ENCODE assay signal across 17 cellular contexts in the genomic region with DNA sequence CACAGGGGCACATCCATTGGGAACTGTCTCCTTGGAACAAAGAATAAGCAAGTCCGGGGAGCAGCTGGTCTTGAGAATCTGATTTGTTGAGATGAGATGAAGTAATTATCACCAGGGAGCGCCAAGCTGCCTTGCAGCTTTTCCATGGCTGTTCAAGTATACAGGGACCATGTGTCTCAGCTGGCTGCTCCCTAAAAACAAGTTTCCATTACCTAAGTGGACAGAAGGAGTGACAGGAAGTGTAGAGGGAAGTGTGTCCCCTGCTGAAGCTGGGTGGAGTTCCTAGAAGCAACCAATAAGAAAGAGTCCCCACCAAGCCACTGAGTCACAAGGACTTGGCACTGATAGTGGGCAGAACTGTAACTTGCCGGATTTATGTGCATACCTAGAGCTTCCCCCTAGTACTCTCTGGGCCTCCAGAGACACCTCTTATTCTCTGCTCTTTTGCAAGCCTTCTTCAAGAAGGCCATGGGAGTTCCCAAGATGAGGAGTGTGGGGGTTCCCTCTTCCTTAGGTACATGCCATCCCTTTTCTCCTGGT. TPM values are rescaled to one million over a fixed set of nuclear protein-coding genes. Genes with fewer than 3 reads are reported as not detected.
A peak's percentile ranks its signal among the peaks of the same experiment; 100 is the strongest.
DNase-seq lines count a peak whose midpoint lies in the region; ATAC-seq and TF ChIP-seq lines count a peak whose summit lies in the region.
"Had no signal": no experiment of that assay in that cellular context is flagged by ENCODE, and none has a peak within 500 bp of the region (broad histone marks: within the 10 kb centered on the region; RNA-seq: fewer than 3 reads in every experiment).

No MANE protein-coding gene starts in this region.

- H3K4me2 ChIP-seq in GM23338 (no peak overlapping the region), neural cell (ENCODE audit: low read length) (no peak overlapping the region), PC-3 (ENCODE audit: low read length) (no peak overlapping the region)

- H3K4me1 Mint-ChIP-seq in activated CD4-positive, alpha-beta memory T cell treated with anti-CD3 and anti-CD28 coated beads for 36 hours (ENCODE audit: low read depth), result peaks cover 22% of the 10 kb centered on the region
- peaks cover 25% of the 10 kb centered on the region for H3K4me1 Mint-ChIP-seq in activated CD4-positive, alpha-beta memory T cell treated with anti-CD3 and anti-CD28 coated beads, Interleukin-2, amount 10 ng/mL, durations not matched to agents 7 days and 5 days
- H3K4me1 Mint-ChIP-seq in GM23338, result peaks cover 25% of the 10 kb centered on the region

- H3K9ac ChIP-seq in neural cell (ENCODE audit: low read length), result no peak overlapping the region
- H3K9ac ChIP-seq in PC-3 (ENCODE audit: low read length), result no peak overlapping the region

- H3F3A ChIP-seq in GM23338 (replicated peaks; ENCODE audit: low read depth) (no peaks in the 10 kb centered on the region), neural cell (ENCODE audit: insufficient read depth, low read length, poor library complexity, severe bottlenecking) (no peaks in the 10 kb centered on the region), PC-3 (ENCODE audit: low read length, unreplicated experiment) (no peaks in the 10 kb centered on the region)

- TF ChIP-seq CTCF in GM23338 (conservative IDR thresholded peaks at IDR 0.05; ENCODE audit: low read depth in 2 of 2), result no peak
- TF ChIP-seq CTCF in body of pancreas (IDR thresholded peaks at IDR 0.05), result no peak
- no peak for TF ChIP-seq CTCF in neural cell (IDR thresholded peaks at IDR 0.05; ENCODE audit: poor library complexity, severe bottlenecking)
- TF ChIP-seq CTCF in PC-3 (conservative IDR thresholded peaks at IDR 0.05; ENCODE audit: low read depth, low read length), result no peak

- no peak overlapping the region for H3K4me3 Mint-ChIP-seq in activated CD4-positive, alpha-beta memory T cell treated with anti-CD3 and anti-CD28 coated beads for 36 hours
- no peak overlapping the region for H3K4me3 Mint-ChIP-seq in activated CD4-positive, alpha-beta memory T cell treated with anti-CD3 and anti-CD28 coated beads, Interleukin-2, amount 10 ng/mL, durations not matched to agents 7 days and 5 days
- H3K4me3 Mint-ChIP-seq in GM23338, result no peak overlapping the region
- H3K4me3 Mint-ChIP-seq: stimulated activated memory B cell treated with anti-CD40 and anti-IgM and Interleukin-4, amounts not matched to agents 10 μg/mL and 1 μg/mL and 100 μg/mL, for 72 hours had no signal

- H4K20me1 ChIP-seq in GM23338 (replicated peaks; ENCODE audit: insufficient read depth), result no peaks in the 10 kb centered on the region
- H4K20me1 ChIP-seq in neural cell (ENCODE audit: insufficient read depth), result no peaks in the 10 kb centered on the region
- no peaks in the 10 kb centered on the region for H4K20me1 ChIP-seq in PC-3 (ENCODE audit: low read length)

- H3K36me3 ChIP-seq in GM23338 (ENCODE audit: insufficient read depth) (peaks cover 2% of the 10 kb centered on the region; the same call in 1 of the 2 replicates), body of pancreas (replicated peaks in 1 of 2; ENCODE audit: insufficient read depth in 1 of 2, low read depth in 2 of 2) (peaks cover 0 to 2% of the 10 kb centered on the region in 2 donors), neural cell (ENCODE audit: insufficient read depth, low read length) (no peaks in the 10 kb centered on the region), PC-3 (ENCODE audit: low read depth, low read length) (no peaks in the 10 kb centered on the region)

- H3K9me3 ChIP-seq in body of pancreas (no peaks in the 10 kb centered on the region), neural cell (ENCODE audit: low read length) (no peaks in the 10 kb centered on the region), PC-3 (ENCODE audit: low read length) (no peaks in the 10 kb centered on the region)

- no TSS peak for BruUV-seq in PC-3 (replicated peaks; lab: Mats Ljungman, UMichigan)

- intact Hi-C loops in activated CD4-positive, alpha-beta memory T cell treated with anti-CD3 and anti-CD28 coated beads for 36 hours (cut with micrococcal nuclease), result no loop called here
- intact Hi-C loops in body of pancreas (cut with DNase I), result no loop called here
- intact Hi-C loops in PC-3 (cut with micrococcal nuclease), result no loop called here

- H3K27me3 Mint-ChIP-seq in activated CD4-positive, alpha-beta memory T cell treated with anti-CD3 and anti-CD28 coated beads for 36 hours, result no peaks in the 10 kb centered on the region
- no peaks in the 10 kb centered on the region for H3K27me3 Mint-ChIP-seq in activated CD4-positive, alpha-beta memory T cell treated with anti-CD3 and anti-CD28 coated beads, Interleukin-2, amount 10 ng/mL, durations not matched to agents 7 days and 5 days
- H3K27me3 Mint-ChIP-seq in GM23338 (ENCODE audit: insufficient read depth, low read depth, poor library complexity), result peaks cover 3% of the 10 kb centered on the region
- H3K27me3 Mint-ChIP-seq: stimulated activated memory B cell treated with anti-CD40 and anti-IgM and Interleukin-4, amounts not matched to agents 10 μg/mL and 1 μg/mL and 100 μg/mL, for 72 hours had no signal

- POLR2A ChIA-PET in activated CD4-positive, alpha-beta memory T cell treated with anti-CD3 and anti-CD28 coated beads for 36 hours (lab: Charles Lee), result no interaction called here
- POLR2A ChIA-PET in activated CD4-positive, alpha-beta memory T cell treated with anti-CD3 and anti-CD28 coated beads, Interleukin-2, amount 10 ng/mL, durations not matched to agents 7 days and 5 days (lab: Charles Lee), result interaction anchor here (1.5 kb wide), 1 partner anchor 29 kb away, joined by 4 read pairs; no protein-coding TSS in a partner anchor
- POLR2A ChIA-PET in PC-3 (lab: Charles Lee; ENCODE audit: unreplicated experiment), result interaction anchor here (0.5 kb wide), 1 partner anchor 42 kb away, joined by 4 read pairs; the partner anchor contains the start of gene FNTB

- H3K27me3 ChIP-seq in GM23338 (ENCODE audit: insufficient read depth), result no peaks in the 10 kb centered on the region
- no peaks in the 10 kb centered on the region for H3K27me3 ChIP-seq in body of pancreas
- no peaks in the 10 kb centered on the region for H3K27me3 ChIP-seq in neural cell (ENCODE audit: insufficient read depth, low read depth, low read length)
- no peaks in the 10 kb centered on the region for H3K27me3 ChIP-seq in PC-3 (ENCODE audit: low read length)
- H3K27me3 ChIP-seq: dorsolateral prefrontal cortex had no signal

- no peak overlapping the region for H2AFZ ChIP-seq in GM23338
- H2AFZ ChIP-seq in neural cell (ENCODE audit: low read depth, low read length), result no peak overlapping the region
- no peak overlapping the region for H2AFZ ChIP-seq in PC-3 (ENCODE audit: low read length)

- TF ChIP-seq RAD21 in neural cell (conservative IDR thresholded peaks at IDR 0.05), result no peak

- 79 to 100% methylated on average over 3 of the region's 3 CpGs for WGBS in body of pancreas, 2 donors

- peaks cover 18% of the 10 kb centered on the region for H3K36me3 Mint-ChIP-seq in activated CD4-positive, alpha-beta memory T cell treated with anti-CD3 and anti-CD28 coated beads for 36 hours
- H3K36me3 Mint-ChIP-seq in activated CD4-positive, alpha-beta memory T cell treated with anti-CD3 and anti-CD28 coated beads, Interleukin-2, amount 10 ng/mL, durations not matched to agents 7 days and 5 days (ENCODE audit: low read depth), result peaks cover 38% of the 10 kb centered on the region
- peaks cover 13% of the 10 kb centered on the region for H3K36me3 Mint-ChIP-seq in GM23338 (ENCODE audit: low read depth)

- TF ChIP-seq POLR2A in body of pancreas (IDR thresholded peaks at IDR 0.05), result no peak

- H3K79me2 ChIP-seq in GM23338 (replicated peaks; ENCODE audit: insufficient read depth), result no peaks in the 10 kb centered on the region
- no peaks in the 10 kb centered on the region for H3K79me2 ChIP-seq in neural cell (replicated peaks; ENCODE audit: insufficient read depth, low read length)
- H3K79me2 ChIP-seq in PC-3 (ENCODE audit: low read length), result no peaks in the 10 kb centered on the region

- CTCF ChIA-PET in activated CD4-positive, alpha-beta memory T cell treated with anti-CD3 and anti-CD28 coated beads for 36 hours (lab: Charles Lee), result interaction anchor here (1.0 to 1.1 kb wide), 2 partner anchors 52 to 91 kb away, joined by 3 read pairs; no protein-coding TSS in a partner anchor
- CTCF ChIA-PET in activated CD4-positive, alpha-beta memory T cell treated with anti-CD3 and anti-CD28 coated beads, Interleukin-2, amount 10 ng/mL, durations not matched to agents 7 days and 5 days (lab: Charles Lee), result no interaction called here
- CTCF ChIA-PET in PC-3 (lab: Charles Lee), result no interaction called here

- no peak for ATAC-seq in GM23338
- ATAC-seq in body of pancreas, result no peak
- no peak for ATAC-seq in GM19463 (IDR thresholded peaks at IDR 0.05; ENCODE audit: unreplicated experiment)
- ATAC-seq in HG03135 (IDR thresholded peaks at IDR 0.05; ENCODE audit: unreplicated experiment), result no peak
- no peak for ATAC-seq in PC-3
- ATAC-seq: left colon; stimulated activated memory B cell treated with anti-CD40 and anti-IgM and Interleukin-4, amounts not matched to agents 10 μg/mL and 1 μg/mL and 100 μg/mL, for 72 hours had no signal

- no peaks in the 10 kb centered on the region for H3K9me3 Mint-ChIP-seq in activated CD4-positive, alpha-beta memory T cell treated with anti-CD3 and anti-CD28 coated beads for 36 hours
- H3K9me3 Mint-ChIP-seq in activated CD4-positive, alpha-beta memory T cell treated with anti-CD3 and anti-CD28 coated beads, Interleukin-2, amount 10 ng/mL, durations not matched to agents 7 days and 5 days, result no peaks in the 10 kb centered on the region
- H3K9me3 Mint-ChIP-seq in GM23338, result no peaks in the 10 kb centered on the region
- H3K9me3 Mint-ChIP-seq: stimulated activated memory B cell treated with anti-CD40 and anti-IgM and Interleukin-4, amounts not matched to agents 10 μg/mL and 1 μg/mL and 100 μg/mL, for 72 hours had no signal

- H3K4me3 ChIP-seq in GM23338 (no peak overlapping the region), body of pancreas (no peak overlapping the region), neural cell (ENCODE audit: low read length) (no peak overlapping the region), PC-3 (ENCODE audit: low read length) (no peak overlapping the region)
- H3K4me3 ChIP-seq: dorsolateral prefrontal cortex had no signal

- H3K27ac ChIP-seq in GM23338 (ENCODE audit: low read depth) (no peak overlapping the region), body of pancreas (peak overlapping the region in 3 of 4 donors; percentile 68 to 75 (median 74)), neural cell (ENCODE audit: low read length) (no peak overlapping the region), PC-3 (ENCODE audit: low read length) (no peak overlapping the region)

- H3K4me1 ChIP-seq in GM23338 (ENCODE audit: insufficient read depth) (peaks cover 21% of the 10 kb centered on the region), body of pancreas (peaks cover 48% of the 10 kb centered on the region), PC-3 (ENCODE audit: insufficient read depth, low read length) (peaks cover 5% of the 10 kb centered on the region; the same call in 1 of the 2 replicates)

- H3K9me2 ChIP-seq in GM23338 (ENCODE audit: insufficient read depth), result no peaks in the 10 kb centered on the region
- H3K9me2 ChIP-seq in neural cell (ENCODE audit: insufficient read depth, low read length), result no peaks in the 10 kb centered on the region
- H3K9me2 ChIP-seq in PC-3 (replicated peaks; ENCODE audit: low read length), result no peaks in the 10 kb centered on the region

- peak overlapping the region; percentile 18 for H3K27ac Mint-ChIP-seq in activated CD4-positive, alpha-beta memory T cell treated with anti-CD3 and anti-CD28 coated beads for 36 hours
- no peak overlapping the region for H3K27ac Mint-ChIP-seq in activated CD4-positive, alpha-beta memory T cell treated with anti-CD3 and anti-CD28 coated beads, Interleukin-2, amount 10 ng/mL, durations not matched to agents 7 days and 5 days
- H3K27ac Mint-ChIP-seq in GM23338, result peak overlapping the region; percentile 53; the same call in 1 of the 2 replicates
- H3K27ac Mint-ChIP-seq: stimulated activated memory B cell treated with anti-CD40 and anti-IgM and Interleukin-4, amounts not matched to agents 10 μg/mL and 1 μg/mL and 100 μg/mL, for 72 hours had no signal

- TF ChIP-seq EP300 in neural cell (conservative IDR thresholded peaks at IDR 0.05; ENCODE audit: poor library complexity, severe bottlenecking), result no peak

- no peak for DNase-seq in activated CD4-positive, alpha-beta memory T cell treated with anti-CD3 and anti-CD28 coated beads for 36 hours
- no peak for DNase-seq in activated CD4-positive, alpha-beta memory T cell treated with anti-CD3 and anti-CD28 coated beads, Interleukin-2, amount 10 ng/mL, durations not matched to agents 7 days and 5 days
- DNase-seq in GM23338 (ENCODE audit: low spot score) (no peak), body of pancreas (no peak), PC-3 (no peak)
- DNase-seq: activated gamma-delta T cell, dorsolateral prefrontal cortex, KG1, left colon, NCI-H1105 treated with DMSO at 0.1 percent for 48 hours, NCI-H345, posterior cingulate gyrus, small intestine had no signal

RNA-seq across cellular contexts. Expression of gene GPX2, which starts 1.5 kb away (rescaled TPM):
- not detected for total RNA-seq in activated CD4-positive, alpha-beta memory T cell treated with anti-CD3 and anti-CD28 coated beads for 36 hours
- not detected for total RNA-seq in activated CD4-positive, alpha-beta memory T cell treated with anti-CD3 and anti-CD28 coated beads, Interleukin-2, amount 10 ng/mL, durations not matched to agents 7 days and 5 days
- 1.8 and 2.2 TPM in 2 replicates for total RNA-seq in GM23338 (2014; rRNA removed; shearing (Covaris generic))
- polyA plus RNA-seq in GM23338 (2016; fragmentation: Nextera tagmentation; extraction: Ambion mirVana), result 0.78 TPM in 2 replicates
- 10 to 100 TPM; 14.3 to 26.7 TPM for total RNA-seq in body of pancreas
- not detected in 2 replicates for polyA plus RNA-seq in neural cell
- polyA minus RNA-seq in neural cell, result not detected in 2 replicates
- total RNA-seq in PC-3 (2014; rRNA removed), result 2.9 and 4.3 TPM in 2 replicates

RNA-seq across cellular contexts. Expression of gene RAB15, which starts 28.1 kb away (rescaled TPM):
- total RNA-seq in activated CD4-positive, alpha-beta memory T cell treated with anti-CD3 and anti-CD28 coated beads for 36 hours, result 1 to 10 TPM; 4.8 to 5.3 TPM
- total RNA-seq in activated CD4-positive, alpha-beta memory T cell treated with anti-CD3 and anti-CD28 coated beads, Interleukin-2, amount 10 ng/mL, durations not matched to agents 7 days and 5 days, result 1 to 10 TPM; 1.5 to 1.7 TPM
- 43.3 and 47.3 TPM in 2 replicates for total RNA-seq in GM23338 (2014; rRNA removed; shearing (Covaris generic))
- polyA plus RNA-seq in GM23338 (2016; fragmentation: Nextera tagmentation; extraction: Ambion mirVana) (17.4 and 20.0 TPM in 2 replicates), neural cell (42.0 and 56.4 TPM in 2 replicates)
- total RNA-seq in body of pancreas (10 to 100 TPM; 10.1 to 19.8 TPM), PC-3 (2014; rRNA removed) (20.6 and 27.0 TPM in 2 replicates)
- 35.3 and 35.4 TPM in 2 replicates for polyA minus RNA-seq in neural cell

RNA-seq across cellular contexts. Expression of gene CHURC1, which starts 29.8 kb away (rescaled TPM):
- total RNA-seq in activated CD4-positive, alpha-beta memory T cell treated with anti-CD3 and anti-CD28 coated beads for 36 hours, result 10 to 100 TPM; 61.7 to 62.6 TPM
- total RNA-seq in activated CD4-positive, alpha-beta memory T cell treated with anti-CD3 and anti-CD28 coated beads, Interleukin-2, amount 10 ng/mL, durations not matched to agents 7 days and 5 days, result 10 to 100 TPM; 80.6 to 91.1 TPM
- total RNA-seq in GM23338 (2014; rRNA removed; shearing (Covaris generic)), result 24.7 and 42.0 TPM in 2 replicates
- polyA plus RNA-seq in GM23338 (2016; fragmentation: Nextera tagmentation; extraction: Ambion mirVana) (218 and 225 TPM in 2 replicates), neural cell (40.5 and 69.5 TPM in 2 replicates)
- total RNA-seq in body of pancreas (10 to 100 TPM; 29.1 to 43.2 TPM), PC-3 (2014; rRNA removed) (44.0 and 50.3 TPM in 2 replicates)
- 53.8 and 76.3 TPM in 2 replicates for polyA minus RNA-seq in neural cell

RNA-seq across cellular contexts. Expression of gene FNTB, which starts 42.6 kb away (rescaled TPM):
- 10 to 100 TPM in 1 of 2 experiments, 1 to 10 TPM in 1; 8.8 to 12.3 TPM for total RNA-seq in activated CD4-positive, alpha-beta memory T cell treated with anti-CD3 and anti-CD28 coated beads for 36 hours
- 10 to 100 TPM; 12.3 to 16.1 TPM for total RNA-seq in activated CD4-positive, alpha-beta memory T cell treated with anti-CD3 and anti-CD28 coated beads, Interleukin-2, amount 10 ng/mL, durations not matched to agents 7 days and 5 days
- 10.7 and 12.5 TPM in 2 replicates for total RNA-seq in GM23338 (2014; rRNA removed; shearing (Covaris generic))
- polyA plus RNA-seq in GM23338 (2016; fragmentation: Nextera tagmentation; extraction: Ambion mirVana) (7.8 and 8.6 TPM in 2 replicates), neural cell (6.7 and 14.2 TPM in 2 replicates)
- total RNA-seq in body of pancreas (1 to 10 TPM; 6.7 to 8.6 TPM), PC-3 (2014; rRNA removed) (19.5 and 28.1 TPM in 2 replicates)
- polyA minus RNA-seq in neural cell, result 14.7 and 15.3 TPM in 2 replicates

Comparison
In these comparisons a context has a peak if more than half of its experiments do, and no peak if none do; other contexts are left out.
1. H3K27ac ChIP-seq: peak in body of pancreas (3 of 4); none in GM23338 (single experiment), neural cell (single experiment) and PC-3 (single experiment).